In the genomic region with DNA sequence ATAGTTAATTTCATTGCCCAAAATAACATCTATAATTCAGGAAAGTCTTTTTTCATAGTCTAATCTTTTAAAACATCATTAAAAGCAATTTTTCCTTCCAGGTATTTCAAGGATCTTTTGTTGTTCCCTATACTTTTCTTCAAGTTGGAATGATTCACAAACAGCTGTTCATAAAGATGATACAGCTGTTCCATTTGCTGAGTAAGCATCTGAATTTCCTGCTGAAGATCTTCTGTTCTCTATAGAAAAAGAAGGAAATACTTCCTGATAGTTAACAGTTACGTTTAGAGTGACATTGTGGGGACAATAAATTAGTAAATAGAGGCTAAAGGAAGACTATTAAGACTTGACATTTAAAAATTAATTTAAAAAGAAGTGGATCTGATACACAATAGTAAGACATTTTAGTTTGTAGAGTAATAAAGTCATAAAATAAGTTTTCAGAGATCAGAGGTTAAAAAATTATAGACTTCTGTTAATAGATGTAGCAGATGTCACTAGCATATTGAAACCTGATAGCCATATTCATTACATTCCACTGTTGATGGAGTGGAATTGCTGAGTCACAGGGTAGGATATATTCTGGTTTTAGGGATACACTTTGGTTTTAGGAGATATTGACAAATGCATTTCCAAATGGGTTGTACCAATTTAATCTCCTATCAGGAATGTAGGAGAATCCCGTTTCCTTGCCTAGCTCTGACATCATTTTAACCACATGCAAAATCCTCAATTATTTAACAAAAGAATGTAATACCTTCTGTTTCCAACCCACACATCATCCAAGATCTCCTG, we compare ENCODE assay signal across 17 cellular contexts. TPM values are rescaled to one million over a fixed set of nuclear protein-coding genes. Genes with fewer than 3 reads are reported as not detected.
DNase-seq lines count a peak whose midpoint lies in the region; ATAC-seq, FAIRE-seq and TF ChIP-seq lines count a peak whose summit lies in the region.
"Had no signal": no experiment of that assay in that cellular context is flagged by ENCODE, and none has a peak within 500 bp of the region (broad histone marks: within the 10 kb centered on the region; RNA-seq: fewer than 3 reads in every experiment).

No MANE protein-coding gene starts in this region.

- peaks cover 10% of the 10 kb centered on the region for H3K9me3 Mint-ChIP-seq in WTC11
- H3K9me3 Mint-ChIP-seq: natural killer cell had no signal

- TF ChIP-seq CTCF in WTC11 (IDR thresholded peaks at IDR 0.05): no peak

- H3K4me1 Mint-ChIP-seq in WTC11: peaks cover 8% of the 10 kb centered on the region
- H3K4me1 Mint-ChIP-seq: natural killer cell had no signal

- in situ Hi-C loops in ACHN (cut with HindIII; ENCODE audit: low pct_ligation_motif_present, low pct_unique_long_range_greater_than_20kb, low sequenced_read_pairs): no loop called here

- no peaks in the 10 kb centered on the region for H3K27me3 Mint-ChIP-seq in WTC11 (ENCODE audit: low read depth)

- POLR2A ChIA-PET in WTC11 (lab: Charles Lee): no interaction called here

- H3K27ac Mint-ChIP-seq in WTC11: no peak overlapping the region
- H3K27ac Mint-ChIP-seq: natural killer cell had no signal

- CTCF ChIA-PET in WTC11 (lab: Charles Lee): interaction anchor here (0.6 kb wide), 1 partner anchor 26 kb away, joined by 3 read pairs; no protein-coding TSS in a partner anchor

- DNase-seq in DMS53 (lab: John Stamatoyannopoulos, UW) (peak; percentile 68), HT1080 (ENCODE audit: low read depth) (peak; percentile 42), amniotic epithelial cell (ENCODE audit: low read depth) (peak; percentile 31), ACHN (no peak), WTC11 (ENCODE audit: low spot score) (no peak)
- DNase-seq in activated CD4-positive, CD25-positive, alpha-beta regulatory T cell treated with anti-CD3 and anti-CD28 coated beads, Interleukin-2, amount 50 U/mL, for 72 hours: no peak
- DNase-seq: activated CD8-positive, alpha-beta memory T cell treated with anti-CD3 and anti-CD28 coated beads, Interleukin-2, amount 50 U/mL, for 48 hours; amniotic stem cell; Caco-2; natural killer cell; NCI-H1436 treated with DMSO at 0.1 percent for 48 hours; Peyer's patch; uterus had no signal

- H3K36me3 Mint-ChIP-seq in WTC11: no peaks in the 10 kb centered on the region
- H3K36me3 Mint-ChIP-seq: natural killer cell had no signal

- FAIRE-seq in islet of Langerhans (lab: Jason Lieb, UNC): peak; percentile 41
- FAIRE-seq: keratinocyte had no signal

- no peak overlapping the region for H3K4me3 Mint-ChIP-seq in WTC11
- H3K4me3 Mint-ChIP-seq: natural killer cell had no signal

- no peak for ATAC-seq in HG03108 (IDR thresholded peaks at IDR 0.05; ENCODE audit: unreplicated experiment)
- ATAC-seq in WTC11: no peak
- ATAC-seq: natural killer cell had no signal

TF ChIP-seq in WTC11, 78 proteins besides CTCF, POLR2A, EP300 and RAD21:
- TF ChIP-seq ZNF423 (CRISPR knock-in tag; IDR thresholded peaks at IDR 0.05) (no peak), ZNF281 (CRISPR knock-in tag; IDR thresholded peaks at IDR 0.05) (no peak), TEAD1 (CRISPR knock-in tag; IDR thresholded peaks at IDR 0.05) (no peak), AR (CRISPR knock-in tag; IDR thresholded peaks at IDR 0.05) (no peak), ZNF671 (CRISPR knock-in tag; IDR thresholded peaks at IDR 0.05) (no peak), ZNF396 (CRISPR knock-in tag; IDR thresholded peaks at IDR 0.05; ENCODE audit: borderline replicate concordance) (no peak), ZNF416 (CRISPR knock-in tag; IDR thresholded peaks at IDR 0.05) (no peak), JAZF1 (CRISPR knock-in tag; IDR thresholded peaks at IDR 0.05) (no peak)
- TF ChIP-seq, protein P1, sequence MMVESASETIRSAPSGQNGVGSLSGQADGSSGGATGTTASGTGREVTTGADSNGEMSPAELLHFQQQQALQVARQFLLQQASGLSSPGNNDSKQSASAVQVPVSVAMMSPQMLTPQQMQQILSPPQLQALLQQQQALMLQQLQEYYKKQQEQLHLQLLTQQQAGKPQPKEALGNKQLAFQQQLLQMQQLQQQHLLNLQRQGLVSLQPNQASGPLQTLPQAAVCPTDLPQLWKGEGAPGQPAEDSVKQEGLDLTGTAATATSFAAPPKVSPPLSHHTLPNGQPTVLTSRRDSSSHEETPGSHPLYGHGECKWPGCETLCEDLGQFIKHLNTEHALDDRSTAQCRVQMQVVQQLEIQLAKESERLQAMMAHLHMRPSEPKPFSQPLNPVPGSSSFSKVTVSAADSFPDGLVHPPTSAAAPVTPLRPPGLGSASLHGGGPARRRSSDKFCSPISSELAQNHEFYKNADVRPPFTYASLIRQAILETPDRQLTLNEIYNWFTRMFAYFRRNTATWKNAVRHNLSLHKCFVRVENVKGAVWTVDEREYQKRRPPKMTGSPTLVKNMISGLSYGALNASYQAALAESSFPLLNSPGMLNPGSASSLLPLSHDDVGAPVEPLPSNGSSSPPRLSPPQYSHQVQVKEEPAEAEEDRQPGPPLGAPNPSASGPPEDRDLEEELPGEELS (CRISPR knock-in tag; IDR thresholded peaks at IDR 0.05): no peak
- TF ChIP-seq, protein P2, sequence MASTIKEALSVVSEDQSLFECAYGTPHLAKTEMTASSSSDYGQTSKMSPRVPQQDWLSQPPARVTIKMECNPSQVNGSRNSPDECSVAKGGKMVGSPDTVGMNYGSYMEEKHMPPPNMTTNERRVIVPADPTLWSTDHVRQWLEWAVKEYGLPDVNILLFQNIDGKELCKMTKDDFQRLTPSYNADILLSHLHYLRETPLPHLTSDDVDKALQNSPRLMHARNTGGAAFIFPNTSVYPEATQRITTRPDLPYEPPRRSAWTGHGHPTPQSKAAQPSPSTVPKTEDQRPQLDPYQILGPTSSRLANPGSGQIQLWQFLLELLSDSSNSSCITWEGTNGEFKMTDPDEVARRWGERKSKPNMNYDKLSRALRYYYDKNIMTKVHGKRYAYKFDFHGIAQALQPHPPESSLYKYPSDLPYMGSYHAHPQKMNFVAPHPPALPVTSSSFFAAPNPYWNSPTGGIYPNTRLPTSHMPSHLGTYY (CRISPR knock-in tag; IDR thresholded peaks at IDR 0.05): no peak

RNA-seq across cellular contexts. Expression of gene ESR2, which starts 30.5 kb away (rescaled TPM):
- total RNA-seq in HT1080 (2014; rRNA removed; shearing (Covaris generic)): 0.10 TPM in 1 of 2 replicates, not detected in the other
- polyA plus RNA-seq in HT1080 (2015; cell fraction: cytosol; rRNA removed): 0.03 TPM in 2 replicates
- 0.08 TPM in 1 of 2 replicates, not detected in the other for polyA plus RNA-seq in HT1080 (2015; cell fraction: nucleus; rRNA removed)
- 0.23 to 0.50 TPM (median 0.39 TPM) in 3 replicates for total RNA-seq in WTC11 (2021)
- total RNA-seq: HT-29 had no signal

Comparison
In these comparisons a context has a peak if more than half of its experiments do, and no peak if none do; other contexts are left out.
1. DNase-seq: peak in DMS53 (single experiment), HT1080 (single experiment) and amniotic epithelial cell (single experiment); none in activated CD4-positive, CD25-positive, alpha-beta regulatory T cell treated with anti-CD3 and anti-CD28 coated beads, Interleukin-2, amount 50 U/mL, for 72 hours (single experiment), ACHN (single experiment) and WTC11 (single experiment).